In genomic region chr5:171707441-171707790, GRCh38 we compare ENCODE assay signal across 26 cellular contexts.
"Had no signal": no experiment of that assay in that cellular context is flagged by ENCODE, and none has a peak within 500 bp of the region (broad histone marks: within the 10 kb centered on the region; RNA-seq: fewer than 3 reads in every experiment).

No MANE protein-coding gene starts in this region.

- H3K27ac Mint-ChIP-seq: activated naive CD4-positive, alpha-beta T cell treated with anti-CD3 and anti-CD28 coated beads, Interleukin-2, amount 50 U/mL, for 72 hours; activated T-cell treated with anti-CD3 and anti-CD28 coated beads, Interleukin-2, amount 50 U/mL, for 24 hours; activated T-helper 17 cell treated with anti-CD3 and anti-CD28 coated beads, Interleukin-2, amount 50 U/mL, for 72 hours; effector memory CD8-positive, alpha-beta T cell; mesothelial cell of epicardium; natural killer cell treated with Interleukin-12 subunit alpha and Interleukin-12 subunit beta and Interleukin-15 and Interleukin-18, amount 100 ng/mL, for 72 hours had no signal

- H3K4me3 Mint-ChIP-seq: activated T-cell treated with anti-CD3 and anti-CD28 coated beads, Interleukin-2, amount 50 U/mL, for 24 hours; activated T-helper 17 cell treated with anti-CD3 and anti-CD28 coated beads, Interleukin-2, amount 50 U/mL, for 72 hours; central memory CD8-positive, alpha-beta T cell; effector memory CD8-positive, alpha-beta T cell; mesothelial cell of epicardium; natural killer cell treated with Interleukin-12 subunit alpha and Interleukin-12 subunit beta and Interleukin-15 and Interleukin-18, amount 100 ng/mL, for 72 hours had no signal

- H3K9me3 ChIP-seq: breast epithelium, esophagus muscularis mucosa, gastroesophageal sphincter, heart left ventricle, left lung, ovary, psoas muscle had no signal

- H3K36me3 ChIP-seq: breast epithelium, esophagus muscularis mucosa, gastroesophageal sphincter, heart left ventricle, left lung, ovary had no signal

- DNase-seq: activated CD4-positive, alpha-beta T cell treated with anti-CD3 and anti-CD28 coated beads, Interleukin-2, amount 50 U/mL, for 1 hour; activated CD8-positive, alpha-beta memory T cell treated with anti-CD3 and anti-CD28 coated beads for 24 hours; activated CD8-positive, alpha-beta memory T cell treated with anti-CD3 and anti-CD28 coated beads, Interleukin-2, amount 50 U/mL, for 4 hours; activated T-cell treated with anti-CD3 and anti-CD28 coated beads, Interleukin-2, amount 50 U/mL, for 24 hours; aorta; dorsolateral prefrontal cortex; effector memory CD8-positive, alpha-beta T cell; heart left ventricle; left lung; ovary; psoas muscle; right cardiac atrium; stimulated activated CD4-positive, alpha-beta T cell treated with anti-CD3 and anti-CD28 coated beads, Interleukin-12 subunit alpha, Interleukin-12 subunit beta, amount 100 ng/mL, for 4 hours; stimulated activated CD4-positive, alpha-beta T cell treated with anti-CD3 and anti-CD28 coated beads, Interleukin-4, amount 100 ng/mL, for 4 hours; stimulated activated naive CD8-positive, alpha-beta T cell treated with anti-CD3 and anti-CD28 coated beads, Interleukin-15, Interleukin-2, amounts not matched to agents 100 U/mL and 50 U/mL, for 24 hours; SW 1271; T-helper 2 cell had no signal

- H3K27me3 ChIP-seq: breast epithelium, dorsolateral prefrontal cortex, esophagus muscularis mucosa, heart left ventricle, left lung, ovary had no signal

- H3K4me3 ChIP-seq: breast epithelium, dorsolateral prefrontal cortex, esophagus muscularis mucosa, gastroesophageal sphincter, heart left ventricle, left lung, ovary, psoas muscle had no signal

- H3K27ac ChIP-seq: breast epithelium, dorsolateral prefrontal cortex, esophagus muscularis mucosa, gastroesophageal sphincter, heart left ventricle, left lung, ovary, psoas muscle had no signal

- H3K36me3 Mint-ChIP-seq: activated naive CD4-positive, alpha-beta T cell treated with anti-CD3 and anti-CD28 coated beads, Interleukin-2, amount 50 U/mL, for 72 hours; mesothelial cell of epicardium; natural killer cell treated with Interleukin-12 subunit alpha and Interleukin-12 subunit beta and Interleukin-15 and Interleukin-18, amount 100 ng/mL, for 72 hours had no signal

- ATAC-seq: activated CD4-positive, CD25-positive, alpha-beta regulatory T cell treated with anti-CD3 and anti-CD28 coated beads, Interleukin-2, amount 50 U/mL, for 24 hours; activated naive CD4-positive, alpha-beta T cell treated with anti-CD3 and anti-CD28 coated beads, Interleukin-2, amount 50 U/mL, for 72 hours; activated T-helper 17 cell treated with anti-CD3 and anti-CD28 coated beads, Interleukin-2, amount 50 U/mL, for 72 hours; effector memory CD8-positive, alpha-beta T cell; gastroesophageal sphincter; heart left ventricle; left lung; natural killer cell treated with Interleukin-12 subunit alpha and Interleukin-12 subunit beta and Interleukin-15 and Interleukin-18, amount 100 ng/mL, for 72 hours; psoas muscle; right cardiac atrium; stimulated activated naive CD8-positive, alpha-beta T cell treated with anti-CD3 and anti-CD28 coated beads, Interleukin-15, Interleukin-2, amounts not matched to agents 100 U/mL and 50 U/mL, for 24 hours had no signal

- H3K4me1 ChIP-seq: breast epithelium, gastroesophageal sphincter, left lung, psoas muscle had no signal

- H3K9me3 Mint-ChIP-seq: activated naive CD4-positive, alpha-beta T cell treated with anti-CD3 and anti-CD28 coated beads, Interleukin-2, amount 50 U/mL, for 72 hours; activated T-cell treated with anti-CD3 and anti-CD28 coated beads, Interleukin-2, amount 50 U/mL, for 24 hours; activated T-helper 17 cell treated with anti-CD3 and anti-CD28 coated beads, Interleukin-2, amount 50 U/mL, for 72 hours; central memory CD8-positive, alpha-beta T cell; effector memory CD8-positive, alpha-beta T cell; mesothelial cell of epicardium; natural killer cell treated with Interleukin-12 subunit alpha and Interleukin-12 subunit beta and Interleukin-15 and Interleukin-18, amount 100 ng/mL, for 72 hours had no signal

- H3K4me1 Mint-ChIP-seq: activated T-helper 17 cell treated with anti-CD3 and anti-CD28 coated beads, Interleukin-2, amount 50 U/mL, for 72 hours; central memory CD8-positive, alpha-beta T cell; mesothelial cell of epicardium had no signal
